Comparison of ENCODE assay signal across 17 cellular contexts in genomic region chr12:64587447-64587846, GRCh38.
"Had no signal": no experiment of that assay in that cellular context is flagged by ENCODE, and none has a peak within 500 bp of the region (broad histone marks: within the 10 kb centered on the region; RNA-seq: fewer than 3 reads in every experiment).

No MANE protein-coding gene starts in this region.

- H3K36me3 Mint-ChIP-seq: brain; natural killer cell; stimulated activated naive B cell treated with anti-CD40 and anti-IgM and Interleukin-4, amounts not matched to agents 10 μg/mL and 1 μg/mL and 100 μg/mL, for 72 hours had no signal

- H3K4me3 Mint-ChIP-seq: brain; immature natural killer cell; natural killer cell; stimulated activated naive B cell treated with anti-CD40 and anti-IgM and Interleukin-4, amounts not matched to agents 10 μg/mL and 1 μg/mL and 100 μg/mL, for 72 hours had no signal

- H3K27ac ChIP-seq: colonic mucosa, foreskin keratinocyte, tibial nerve, uterus had no signal

- H3K27ac Mint-ChIP-seq: activated naive CD4-positive, alpha-beta T cell treated with anti-CD3 and anti-CD28 coated beads, Interleukin-2, amount 50 U/mL, for 72 hours; immature natural killer cell; natural killer cell; stimulated activated naive B cell treated with anti-CD40 and anti-IgM and Interleukin-4, amounts not matched to agents 10 μg/mL and 1 μg/mL and 100 μg/mL, for 72 hours had no signal

- H3K27me3 Mint-ChIP-seq: brain; stimulated activated naive B cell treated with anti-CD40 and anti-IgM and Interleukin-4, amounts not matched to agents 10 μg/mL and 1 μg/mL and 100 μg/mL, for 72 hours had no signal

- H3K9me3 ChIP-seq: colonic mucosa, tibial nerve, uterus had no signal

- H3K4me1 ChIP-seq: colonic mucosa, foreskin keratinocyte had no signal

- H3K4me3 ChIP-seq: colonic mucosa, tibial nerve, uterus had no signal

- H3K9me3 Mint-ChIP-seq: activated naive CD4-positive, alpha-beta T cell treated with anti-CD3 and anti-CD28 coated beads, Interleukin-2, amount 50 U/mL, for 72 hours; brain; immature natural killer cell; natural killer cell; stimulated activated naive B cell treated with anti-CD40 and anti-IgM and Interleukin-4, amounts not matched to agents 10 μg/mL and 1 μg/mL and 100 μg/mL, for 72 hours had no signal

- H3K27me3 ChIP-seq: colonic mucosa, tibial nerve, uterus had no signal

- ATAC-seq: activated naive CD4-positive, alpha-beta T cell treated with anti-CD3 and anti-CD28 coated beads, Interleukin-2, amount 50 U/mL, for 72 hours; foreskin keratinocyte; natural killer cell; stimulated activated naive B cell treated with anti-CD40 and anti-IgM and Interleukin-4, amounts not matched to agents 10 μg/mL and 1 μg/mL and 100 μg/mL, for 72 hours had no signal

- DNase-seq: activated CD4-positive, alpha-beta T cell treated with anti-CD3 and anti-CD28 coated beads for 1 hour; activated CD4-positive, alpha-beta T cell treated with anti-CD3 and anti-CD28 coated beads, Interleukin-2, amount 50 U/mL, for 4 hours; activated T-cell treated with anti-CD3 and anti-CD28 coated beads, Interleukin-2, amount 50 U/mL, for 1 hour; amniotic stem cell; central memory CD4-positive, alpha-beta T cell; colonic mucosa; foreskin keratinocyte; immature natural killer cell; mesendoderm; natural killer cell; stimulated activated CD4-positive, alpha-beta T cell treated with anti-CD3 and anti-CD28 coated beads, Interleukin-2, amount 100 ng/mL, for 48 hours; stimulated activated naive B cell treated with anti-CD40 and anti-IgM and Interleukin-4, amounts not matched to agents 10 μg/mL and 1 μg/mL and 100 μg/mL, for 72 hours; T-helper 9 cell; uterus had no signal

- H3K36me3 ChIP-seq: colonic mucosa, tibial nerve, uterus had no signal
